Comparison of ENCODE assay signal across 9 cellular contexts in the genomic region with DNA sequence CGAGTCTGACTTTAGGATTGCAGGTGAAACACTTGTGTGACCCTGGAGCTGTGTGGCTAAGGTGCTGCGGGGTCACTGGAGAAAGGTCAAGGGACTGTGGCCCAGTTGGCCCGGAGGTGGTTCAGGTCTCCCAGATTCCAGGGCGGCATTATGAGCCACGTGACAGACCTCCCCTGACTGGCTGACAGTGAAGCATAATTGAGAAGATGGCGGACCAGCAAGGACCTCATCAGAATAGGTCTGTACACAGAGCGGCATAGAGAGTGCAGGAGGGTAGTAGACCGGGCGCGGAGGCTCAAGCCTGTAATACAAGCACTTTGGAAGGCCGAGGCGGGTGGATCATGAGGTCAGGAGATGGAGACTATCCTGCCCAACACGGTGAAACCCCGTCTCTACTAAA. TPM values are rescaled to one million over a fixed set of nuclear protein-coding genes. Genes with fewer than 3 reads are reported as not detected.
DNase-seq lines count a peak whose midpoint lies in the region; ATAC-seq and TF ChIP-seq lines count a peak whose summit lies in the region.
"Had no signal": no experiment of that assay in that cellular context is flagged by ENCODE, and none has a peak within 500 bp of the region (broad histone marks: within the 10 kb centered on the region; RNA-seq: fewer than 3 reads in every experiment).

No MANE protein-coding gene starts in this region.

- peaks cover 2% of the 10 kb centered on the region for H3K36me3 Mint-ChIP-seq in activated naive CD4-positive, alpha-beta T cell treated with anti-CD3 and anti-CD28 coated beads for 36 hours (ENCODE audit: low read depth)
- H3K36me3 Mint-ChIP-seq in brain: peaks cover 8% of the 10 kb centered on the region
- H3K36me3 Mint-ChIP-seq in stimulated activated effector memory CD8-positive, alpha-beta T cell treated with anti-CD3 and anti-CD28 coated beads, Interleukin-12 subunit alpha, Interleukin-12 subunit beta, amount 100 ng/mL, for 72 hours: peaks cover 14% of the 10 kb centered on the region

- CTCF ChIA-PET in activated naive CD4-positive, alpha-beta T cell treated with anti-CD3 and anti-CD28 coated beads for 36 hours (lab: Charles Lee): interaction anchor here (1.0 kb wide), 1 partner anchor 16 kb away, joined by 3 read pairs; no protein-coding TSS in a partner anchor

- H3K4me1 Mint-ChIP-seq in activated naive CD4-positive, alpha-beta T cell treated with anti-CD3 and anti-CD28 coated beads for 36 hours (ENCODE audit: low read depth): peaks cover 15% of the 10 kb centered on the region
- H3K4me1 Mint-ChIP-seq in brain: peaks cover 27% of the 10 kb centered on the region
- peaks cover 24% of the 10 kb centered on the region for H3K4me1 Mint-ChIP-seq in stimulated activated effector memory CD8-positive, alpha-beta T cell treated with anti-CD3 and anti-CD28 coated beads, Interleukin-12 subunit alpha, Interleukin-12 subunit beta, amount 100 ng/mL, for 72 hours

- H3K27ac Mint-ChIP-seq in activated naive CD4-positive, alpha-beta T cell treated with anti-CD3 and anti-CD28 coated beads for 36 hours: no peak overlapping the region
- H3K27ac Mint-ChIP-seq in brain: peak overlapping the region; percentile 28 to 98 (median 84)
- no peak overlapping the region for H3K27ac Mint-ChIP-seq in stimulated activated effector memory CD8-positive, alpha-beta T cell treated with anti-CD3 and anti-CD28 coated beads, Interleukin-12 subunit alpha, Interleukin-12 subunit beta, amount 100 ng/mL, for 72 hours

- no peak for TF ChIP-seq CTCF in brain (conservative IDR thresholded peaks at IDR 0.05)

- DNase-seq in activated naive CD4-positive, alpha-beta T cell treated with anti-CD3 and anti-CD28 coated beads for 36 hours: no peak
- no peak for DNase-seq in activated naive CD4-positive, alpha-beta T cell treated with anti-CD3 and anti-CD28 coated beads, Interleukin-2, amount 50 U/mL, for 16 hours
- DNase-seq in NCI-H774 (lab: John Stamatoyannopoulos, UW) (peak; percentile 59), superior temporal gyrus (ENCODE audit: extremely low spot score) (no peak)
- no peak for DNase-seq in stimulated activated effector memory CD8-positive, alpha-beta T cell treated with anti-CD3 and anti-CD28 coated beads, Interleukin-12 subunit alpha, Interleukin-12 subunit beta, amount 100 ng/mL, for 72 hours (ENCODE audit: low spot score in 2 of 2)
- DNase-seq: occipital lobe had no signal

- intact Hi-C loops in activated naive CD4-positive, alpha-beta T cell treated with anti-CD3 and anti-CD28 coated beads for 36 hours (cut with micrococcal nuclease): loop anchor here (10.0 kb wide), 1 partner anchor 130 kb away; no protein-coding TSS in a partner anchor

- no peaks in the 10 kb centered on the region for H3K27me3 Mint-ChIP-seq in activated naive CD4-positive, alpha-beta T cell treated with anti-CD3 and anti-CD28 coated beads for 36 hours (ENCODE audit: low read depth)
- peaks cover 11% of the 10 kb centered on the region for H3K27me3 Mint-ChIP-seq in brain

- H3K4me3 Mint-ChIP-seq in activated naive CD4-positive, alpha-beta T cell treated with anti-CD3 and anti-CD28 coated beads for 36 hours: peak overlapping the region; percentile 90
- peak overlapping the region; percentile 92 to 93 (median 92) for H3K4me3 Mint-ChIP-seq in brain
- peak overlapping the region; percentile 91 for H3K4me3 Mint-ChIP-seq in stimulated activated effector memory CD8-positive, alpha-beta T cell treated with anti-CD3 and anti-CD28 coated beads, Interleukin-12 subunit alpha, Interleukin-12 subunit beta, amount 100 ng/mL, for 72 hours

- ATAC-seq in stimulated activated effector memory CD8-positive, alpha-beta T cell treated with anti-CD3 and anti-CD28 coated beads, Interleukin-12 subunit alpha, Interleukin-12 subunit beta, amount 100 ng/mL, for 72 hours: no peak
- no peak for ATAC-seq in GM21526 (IDR thresholded peaks at IDR 0.05; ENCODE audit: low FRiP score, unreplicated experiment)
- no peak for ATAC-seq in GM21528 (IDR thresholded peaks at IDR 0.05; ENCODE audit: low FRiP score, unreplicated experiment)

- no peaks in the 10 kb centered on the region for H3K9me3 Mint-ChIP-seq in activated naive CD4-positive, alpha-beta T cell treated with anti-CD3 and anti-CD28 coated beads for 36 hours
- H3K9me3 Mint-ChIP-seq in brain: peaks cover 0 to 2% (median 0%) of the 10 kb centered on the region in 5 experiments
- no peaks in the 10 kb centered on the region for H3K9me3 Mint-ChIP-seq in stimulated activated effector memory CD8-positive, alpha-beta T cell treated with anti-CD3 and anti-CD28 coated beads, Interleukin-12 subunit alpha, Interleukin-12 subunit beta, amount 100 ng/mL, for 72 hours

RNA-seq across cellular contexts. Expression of a gene that starts 0.8 kb away (rescaled TPM):
- total RNA-seq in activated naive CD4-positive, alpha-beta T cell treated with anti-CD3 and anti-CD28 coated beads for 36 hours: 10 to 100 TPM; 73.6 to 73.7 TPM
- polyA plus RNA-seq in brain (ENCODE audit: insufficient read depth, low read depth, low replicate concordance): 74.2 TPM

RNA-seq across cellular contexts. Expression of a gene that starts 34.3 kb away (rescaled TPM):
- under 1 TPM; 0.33 to 0.57 TPM for total RNA-seq in activated naive CD4-positive, alpha-beta T cell treated with anti-CD3 and anti-CD28 coated beads for 36 hours
- 15.9 TPM for polyA plus RNA-seq in brain (ENCODE audit: insufficient read depth, low read depth, low replicate concordance)

RNA-seq across cellular contexts. Expression of a gene that starts 49.5 kb away (rescaled TPM):
- 10 to 100 TPM; 48.7 to 51.6 TPM for total RNA-seq in activated naive CD4-positive, alpha-beta T cell treated with anti-CD3 and anti-CD28 coated beads for 36 hours
- 51.0 TPM for polyA plus RNA-seq in brain (ENCODE audit: insufficient read depth, low read depth, low replicate concordance)

Comparison
In these comparisons a context has a peak if more than half of its experiments do, and no peak if none do; other contexts are left out.
1. H3K27ac Mint-ChIP-seq: peak in brain (5 of 5); none in activated naive CD4-positive, alpha-beta T cell treated with anti-CD3 and anti-CD28 coated beads for 36 hours (single experiment) and stimulated activated effector memory CD8-positive, alpha-beta T cell treated with anti-CD3 and anti-CD28 coated beads, Interleukin-12 subunit alpha, Interleukin-12 subunit beta, amount 100 ng/mL, for 72 hours (single experiment).
2. Peak in every context shown above with its lines, with median percentiles within 50 percentile points of each other: H3K4me3 Mint-ChIP-seq.